Comparison of ENCODE assay signal across 21 cellular contexts in genomic region chr9:68751556-68751955, GRCh38. TPM values are rescaled to one million over a fixed set of nuclear protein-coding genes. Genes with fewer than 3 reads are reported as not detected.
"Had no signal": no experiment of that assay in that cellular context is flagged by ENCODE, and none has a peak within 500 bp of the region (broad histone marks: within the 10 kb centered on the region; RNA-seq: fewer than 3 reads in every experiment).

No MANE protein-coding gene starts in this region.

- H3K27ac ChIP-seq: coronary artery, hepatocyte, neutrophil, psoas muscle, right lobe of liver, spleen had no signal

- DNase-seq: central memory CD4-positive, alpha-beta T cell; effector CD4-positive, alpha-beta T cell; endodermal cell; kidney; left cardiac atrium; left ventricle myocardium inferior; naive thymus-derived CD8-positive, alpha-beta T cell; psoas muscle; retina; right lobe of liver; spleen; stimulated activated CD4-positive, alpha-beta T cell treated with anti-CD3 and anti-CD28 coated beads, Interleukin-15, amount 100 ng/mL, for 24 hours; stimulated activated CD4-positive, alpha-beta T cell treated with anti-CD3 and anti-CD28 coated beads, Interleukin-1b, Interleukin-23, amount 100 ng/mL, for 48 hours; stimulated activated CD4-positive, alpha-beta T cell treated with anti-CD3 and anti-CD28 coated beads, Interleukin-4, amount 100 ng/mL, for 24 hours; stimulated activated naive CD4-positive, alpha-beta T cell had no signal

- H3K9me3 ChIP-seq: left ventricle myocardium inferior, neutrophil, psoas muscle, right lobe of liver, spleen had no signal

- H3K4me1 ChIP-seq: psoas muscle, right lobe of liver had no signal

- H3K4me3 ChIP-seq: coronary artery, hepatocyte, left ventricle myocardium inferior, lung, psoas muscle, right lobe of liver, spleen had no signal

- H3K27me3 ChIP-seq: hepatocyte, neutrophil, right lobe of liver, spleen had no signal

- H3K36me3 ChIP-seq: left ventricle myocardium inferior, right lobe of liver, spleen had no signal

RNA-seq across cellular contexts. Expression of gene PIP5K1B, which starts 46.5 kb away (rescaled TPM):
- total RNA-seq: chondrocyte, osteoblast had no signal
